In genomic region chr2:65489269-65489668, GRCh38 we compare ENCODE assay signal across 27 cellular contexts. TPM values are rescaled to one million over a fixed set of nuclear protein-coding genes. Genes with fewer than 3 reads are reported as not detected.
A peak's percentile ranks its signal among the peaks of the same experiment; 100 is the strongest.
DNase-seq lines count a peak whose midpoint lies in the region; ATAC-seq, FAIRE-seq and TF ChIP-seq lines count a peak whose summit lies in the region.
"Had no signal": no experiment of that assay in that cellular context is flagged by ENCODE, and none has a peak within 500 bp of the region (broad histone marks: within the 10 kb centered on the region; RNA-seq: fewer than 3 reads in every experiment).

No MANE protein-coding gene starts in this region.

- H3K9me3 Mint-ChIP-seq in GM23338 (peaks cover 6% of the 10 kb centered on the region; the same call in 2 of the 3 replicates), nephron progenitor cell (peaks cover 14% of the 10 kb centered on the region)

- TF ChIP-seq CTCF in GM23338 (conservative IDR thresholded peaks at IDR 0.05; ENCODE audit: low read depth in 2 of 2) = no peak
- no peak for TF ChIP-seq CTCF in bronchial epithelial cell (IDR thresholded peaks at IDR 0.05; ENCODE audit: insufficient read depth, low read length, severe bottlenecking)
- no peak for TF ChIP-seq CTCF in nephron progenitor cell (IDR thresholded peaks at IDR 0.05)
- no peak for TF ChIP-seq CTCF in mammary epithelial cell (conservative IDR thresholded peaks at IDR 0.05 in 1 of 2, IDR thresholded peaks at IDR 0.05 in 1 of 2; ENCODE audit: extremely low read depth in 1 of 2, insufficient read depth in 1 of 2, low read depth in 1 of 2, low read length in 2 of 2)
- no peak for TF ChIP-seq CTCF in thyroid gland (IDR thresholded peaks at IDR 0.05)

- in situ Hi-C loops in mammary epithelial cell (cut with MboI; ENCODE audit: low sequenced_read_pairs in 2 of 2) = no loop called here

- DNase-seq in GM23338 (ENCODE audit: low spot score) = no peak
- no peak for DNase-seq in bronchial epithelial cell (ENCODE audit: low read depth)
- peak; percentile 31 for DNase-seq in nephron progenitor cell
- no peak for DNase-seq in mammary epithelial cell
- no peak for DNase-seq in thyroid gland
- DNase-seq in midbrain (lab: John Stamatoyannopoulos, UW) = no peak
- DNase-seq: ACHN; AML-193; C1 segment of cervical spinal cord; CD8-positive, alpha-beta T cell; DND-41; GM23248; HCEC 1CT; Karpas-422; NCI-H1436; NCI-H187 treated with DMSO at 0.1 percent for 48 hours; NCI-H2107; NCI-H345; NCI-H524 treated with DMSO at 0.1 percent for 48 hours; PC-9; RPMI8226; SHP77 treated with DMSO at 0.1 percent for 48 hours; SK-N-SH had no signal

- dilution Hi-C loops in mammary epithelial cell (cut with HindIII; ENCODE audit: low sequenced_read_pairs) = loop anchor here (5.0 to 10.0 kb wide), 2 partner anchors 56 to 107 kb away; no protein-coding TSS in a partner anchor

- H3K4me1 ChIP-seq in GM23338 (ENCODE audit: insufficient read depth) (no peaks in the 10 kb centered on the region), HUES6 (ENCODE audit: control insufficient read depth, insufficient read depth, low read length) (peaks cover 12% of the 10 kb centered on the region; the same call in 1 of the 2 replicates), mammary epithelial cell (ENCODE audit: insufficient read depth, low read length) (no peaks in the 10 kb centered on the region), thyroid gland (no peaks in the 10 kb centered on the region)

- H3K79me2 ChIP-seq in GM23338 (replicated peaks; ENCODE audit: insufficient read depth) = no peaks in the 10 kb centered on the region
- H3K79me2 ChIP-seq in mammary epithelial cell (ENCODE audit: insufficient read depth, low read length) = no peaks in the 10 kb centered on the region

- H2AFZ ChIP-seq in GM23338 = 0 out of 2 replicates have a peak overlapping the region, but pooled peaks have one; percentile 28
- H2AFZ ChIP-seq in mammary epithelial cell (ENCODE audit: low read depth, low read length) = no peak overlapping the region
- H2AFZ ChIP-seq: GM23248, PC-9 had no signal

- peak overlapping the region; percentile 8 for H3K9ac ChIP-seq in HUES6 (ENCODE audit: low read length)
- H3K9ac ChIP-seq in mammary epithelial cell (ENCODE audit: insufficient read depth, low read length) = no peak overlapping the region
- H3K9ac ChIP-seq: GM23248, SK-N-SH had no signal

- intact Hi-C loops in mammary epithelial cell (cut with micrococcal nuclease) (no loop called here), thyroid gland (cut with DNase I) (no loop called here)

- H3K9me3 ChIP-seq in HUES6 (ENCODE audit: control insufficient read depth, insufficient read depth, low read depth, low read length) (no peaks in the 10 kb centered on the region), mammary epithelial cell (replicated peaks; ENCODE audit: insufficient read depth, low read length) (peaks cover 27% of the 10 kb centered on the region), thyroid gland (no peaks in the 10 kb centered on the region)
- H3K9me3 ChIP-seq: SK-N-SH had no signal

- 0 out of 2 replicates have a peak, but pooled peaks cover 6% of the 10 kb centered on the region for H3K9me2 ChIP-seq in GM23338 (ENCODE audit: insufficient read depth)
- H3K9me2 ChIP-seq: SK-N-SH had no signal

- no peaks in the 10 kb centered on the region for H4K20me1 ChIP-seq in GM23338 (replicated peaks; ENCODE audit: insufficient read depth)
- H4K20me1 ChIP-seq in mammary epithelial cell (ENCODE audit: insufficient read depth, low read length) = no peaks in the 10 kb centered on the region

- H3K27ac ChIP-seq in GM23338 (ENCODE audit: low read depth) = no peak overlapping the region
- no peak overlapping the region for H3K27ac ChIP-seq in HUES6 (ENCODE audit: low read depth, low read length)
- H3K27ac ChIP-seq in mammary epithelial cell (ENCODE audit: insufficient read depth, low read depth, low read length) = no peak overlapping the region
- no peak overlapping the region for H3K27ac ChIP-seq in thyroid gland
- H3K27ac ChIP-seq: GM23248, PC-9 had no signal

- peak; percentile 40 for FAIRE-seq in bronchial epithelial cell (lab: Jason Lieb, UNC)
- FAIRE-seq: GM12892, HTR-8/SVneo had no signal

- no peak for TF ChIP-seq POLR2A in thyroid gland (IDR thresholded peaks at IDR 0.05)

- H3K36me3 Mint-ChIP-seq in GM23338 (ENCODE audit: low read depth) (no peaks in the 10 kb centered on the region), nephron progenitor cell (ENCODE audit: low read depth) (no peaks in the 10 kb centered on the region)
- H3K36me3 Mint-ChIP-seq: CD8-positive, alpha-beta T cell had no signal

- H3K27ac Mint-ChIP-seq in GM23338 = no peak overlapping the region
- no peak overlapping the region for H3K27ac Mint-ChIP-seq in nephron progenitor cell
- H3K27ac Mint-ChIP-seq: CD8-positive, alpha-beta T cell; IgD-negative memory B cell had no signal

- no peaks in the 10 kb centered on the region for H3F3A ChIP-seq in GM23338 (replicated peaks; ENCODE audit: low read depth)

- WGBS in mammary epithelial cell (ENCODE audit: low coverage, missing lambda C conversion rate) = 62% methylated on average over 5 of the region's 5 CpGs
- WGBS in thyroid gland, 2 donors = 49 to 54% methylated on average over 5 of the region's 5 CpGs

- H3K4me1 Mint-ChIP-seq in GM23338 (peaks cover 8% of the 10 kb centered on the region; the same call in 2 of the 3 replicates), nephron progenitor cell (peaks cover 22% of the 10 kb centered on the region)
- H3K4me1 Mint-ChIP-seq: IgD-negative memory B cell had no signal

- H3K36me3 ChIP-seq in GM23338 (ENCODE audit: insufficient read depth) = no peaks in the 10 kb centered on the region
- no peaks in the 10 kb centered on the region for H3K36me3 ChIP-seq in HUES6 (ENCODE audit: control insufficient read depth, insufficient read depth, low read length)
- no peaks in the 10 kb centered on the region for H3K36me3 ChIP-seq in bronchial epithelial cell (ENCODE audit: control insufficient read depth, insufficient read depth, low read length)
- no peaks in the 10 kb centered on the region for H3K36me3 ChIP-seq in mammary epithelial cell (ENCODE audit: insufficient read depth, low read length)
- no peaks in the 10 kb centered on the region for H3K36me3 ChIP-seq in thyroid gland

- H3K27me3 ChIP-seq in GM23338 (ENCODE audit: insufficient read depth) = no peaks in the 10 kb centered on the region
- H3K27me3 ChIP-seq in HUES6 (ENCODE audit: control insufficient read depth, insufficient read depth, low read length) = no peaks in the 10 kb centered on the region
- no peaks in the 10 kb centered on the region for H3K27me3 ChIP-seq in bronchial epithelial cell (ENCODE audit: control insufficient read depth, insufficient read depth, low read length)
- H3K27me3 ChIP-seq in mammary epithelial cell (ENCODE audit: insufficient read depth, low read length) = no peaks in the 10 kb centered on the region
- no peaks in the 10 kb centered on the region for H3K27me3 ChIP-seq in thyroid gland

- CTCF ChIA-PET in mammary epithelial cell (lab: Charles Lee; ENCODE audit: low non-redundant PET) = no interaction called here

- no TSS peak for BruUV-seq in mammary epithelial cell (replicated peaks; lab: Mats Ljungman, UMichigan)

- no peak overlapping the region for H3K4me3 Mint-ChIP-seq in GM23338
- no peak overlapping the region for H3K4me3 Mint-ChIP-seq in nephron progenitor cell
- H3K4me3 Mint-ChIP-seq: CD8-positive, alpha-beta T cell; IgD-negative memory B cell had no signal

- no peak overlapping the region for H3K4me3 ChIP-seq in GM23338
- no peak overlapping the region for H3K4me3 ChIP-seq in HUES6 (ENCODE audit: low read depth, low read length)
- no peak overlapping the region for H3K4me3 ChIP-seq in bronchial epithelial cell (ENCODE audit: low read depth, low read length)
- H3K4me3 ChIP-seq in mammary epithelial cell (replicated peaks in 1 of 3; ENCODE audit: insufficient read depth in 1 of 3, low read depth in 2 of 3, low read length in 3 of 3) = no peak overlapping the region
- H3K4me3 ChIP-seq in thyroid gland (replicated peaks in 1 of 3) = no peak overlapping the region
- H3K4me3 ChIP-seq: GM23248, PC-9 had no signal

- no peak for ATAC-seq in GM23338
- ATAC-seq: CD8-positive, alpha-beta T cell had no signal

- H3K4me2 ChIP-seq in GM23338 (no peak overlapping the region), mammary epithelial cell (ENCODE audit: insufficient read depth, low read depth, low read length) (no peak overlapping the region)
- H3K4me2 ChIP-seq: PC-9, SK-N-SH had no signal

- H3K27me3 Mint-ChIP-seq in GM23338 (ENCODE audit: insufficient read depth, low read depth, poor library complexity) = peaks cover 3% of the 10 kb centered on the region
- peaks cover 9% of the 10 kb centered on the region for H3K27me3 Mint-ChIP-seq in nephron progenitor cell (ENCODE audit: low read depth, poor library complexity)

TF ChIP-seq in GM23338, 12 proteins besides CTCF, POLR2A, EP300 and RAD21 (continues in another document):
- no peak for TF ChIP-seq JUNB (IDR thresholded peaks at IDR 0.05; ENCODE audit: unreplicated experiment)
- TF ChIP-seq ZNF114 (CRISPR knock-in tag; IDR thresholded peaks at IDR 0.05) = no peak

RNA-seq across cellular contexts. Expression of gene SPRED2, which starts 56.9 kb away (rescaled TPM):
- total RNA-seq in GM23338 (2014; rRNA removed; shearing (Covaris generic)) = 10.4 and 13.0 TPM in 2 replicates
- polyA plus RNA-seq in GM23338 (2016; fragmentation: Nextera tagmentation; extraction: Ambion mirVana) (7.2 and 8.7 TPM in 2 replicates), mammary epithelial cell (40.5 TPM)
- total RNA-seq in bronchial epithelial cell (2.4 and 3.4 TPM in 2 replicates), mammary epithelial cell (10 to 100 TPM; 14.7 to 60.6 TPM), thyroid gland (10 to 100 TPM; 18.8 to 44.0 (median 25.4) TPM)
- 89.9 TPM for polyA minus RNA-seq in mammary epithelial cell
